1 cellular context compared by ENCODE assay signal in the genomic region with DNA sequence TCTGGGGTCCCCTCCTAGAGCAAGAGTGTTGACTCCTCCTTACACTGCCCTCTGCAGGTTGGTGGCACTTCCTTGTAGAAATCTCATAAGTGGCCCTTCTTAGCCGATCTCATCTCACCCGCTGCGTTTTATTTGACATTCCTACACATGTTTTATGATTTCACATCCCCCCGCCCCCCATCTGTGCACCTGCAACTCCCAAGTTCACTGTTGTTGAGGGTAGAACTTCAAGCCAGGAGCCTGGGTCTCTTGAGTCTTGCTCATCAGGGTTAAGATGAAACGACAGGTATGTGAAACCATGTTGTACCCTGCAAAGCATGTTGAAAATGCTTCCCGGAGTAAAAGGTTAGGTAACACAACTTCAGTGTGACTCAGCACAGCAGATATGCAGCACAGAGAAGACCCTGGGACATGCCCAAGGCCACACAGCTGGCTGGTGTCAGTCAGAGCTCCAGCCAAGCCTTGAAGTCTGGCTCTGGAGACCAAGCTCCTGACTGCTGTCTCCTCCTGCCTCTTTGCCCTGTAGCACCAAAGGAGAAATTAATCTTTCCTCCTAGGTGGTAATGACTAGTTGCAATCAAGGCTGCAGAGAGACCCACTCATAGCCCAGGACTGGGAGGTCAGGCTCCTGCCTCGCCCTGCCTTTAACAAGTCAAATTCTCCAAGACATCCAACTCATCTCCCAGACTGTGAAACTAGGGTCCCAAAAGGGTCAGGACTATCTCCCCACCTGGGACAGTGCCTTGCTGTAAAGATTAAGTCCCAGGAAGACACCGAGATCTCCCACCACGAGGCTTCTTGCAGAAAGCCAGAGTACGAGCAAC.
TF ChIP-seq lines count a peak whose summit lies in the region.

No MANE protein-coding gene starts in this region.

TF ChIP-seq in IMR-90, 13 proteins besides CTCF, POLR2A, EP300 and RAD21:
- TF ChIP-seq, protein P1, sequence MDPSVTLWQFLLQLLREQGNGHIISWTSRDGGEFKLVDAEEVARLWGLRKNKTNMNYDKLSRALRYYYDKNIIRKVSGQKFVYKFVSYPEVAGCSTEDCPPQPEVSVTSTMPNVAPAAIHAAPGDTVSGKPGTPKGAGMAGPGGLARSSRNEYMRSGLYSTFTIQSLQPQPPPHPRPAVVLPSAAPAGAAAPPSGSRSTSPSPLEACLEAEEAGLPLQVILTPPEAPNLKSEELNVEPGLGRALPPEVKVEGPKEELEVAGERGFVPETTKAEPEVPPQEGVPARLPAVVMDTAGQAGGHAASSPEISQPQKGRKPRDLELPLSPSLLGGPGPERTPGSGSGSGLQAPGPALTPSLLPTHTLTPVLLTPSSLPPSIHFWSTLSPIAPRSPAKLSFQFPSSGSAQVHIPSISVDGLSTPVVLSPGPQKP (IDR thresholded peaks at IDR 0.05; ENCODE audit: borderline replicate concordance, low read depth, low read length) = no peak
- TF ChIP-seq NFE2L2 (IDR thresholded peaks at IDR 0.05; ENCODE audit: low read depth, low read length) (no peak), RFX5 (IDR thresholded peaks at IDR 0.05; ENCODE audit: low read depth, low read length) (no peak), FOS (IDR thresholded peaks at IDR 0.05; ENCODE audit: low read depth, low read length) (no peak), SMC3 (IDR thresholded peaks at IDR 0.05; ENCODE audit: low read depth, low read length) (peak; percentile 58), RCOR1 (IDR thresholded peaks at IDR 0.05; ENCODE audit: insufficient replicate concordance, low read length) (no peak)
- TF ChIP-seq, protein P2, sequence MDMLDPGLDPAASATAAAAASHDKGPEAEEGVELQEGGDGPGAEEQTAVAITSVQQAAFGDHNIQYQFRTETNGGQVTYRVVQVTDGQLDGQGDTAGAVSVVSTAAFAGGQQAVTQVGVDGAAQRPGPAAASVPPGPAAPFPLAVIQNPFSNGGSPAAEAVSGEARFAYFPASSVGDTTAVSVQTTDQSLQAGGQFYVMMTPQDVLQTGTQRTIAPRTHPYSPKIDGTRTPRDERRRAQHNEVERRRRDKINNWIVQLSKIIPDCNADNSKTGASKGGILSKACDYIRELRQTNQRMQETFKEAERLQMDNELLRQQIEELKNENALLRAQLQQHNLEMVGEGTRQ (IDR thresholded peaks at IDR 0.05; ENCODE audit: low read depth, low read length) = no peak
